ENCODE assay signal across 8 cellular contexts in genomic region chr3:51384730-51385473, GRCh38. TPM values are rescaled to one million over a fixed set of nuclear protein-coding genes. Genes with fewer than 3 reads are reported as not detected.
DNase-seq lines count a peak whose midpoint lies in the region; ATAC-seq and TF ChIP-seq lines count a peak whose summit lies in the region.

TSS of gene MANF (plus strand) at chr3:51385291. CDS start at chr3:51385343, 52 bp downstream.

- H3K27ac ChIP-seq in MM.1S (ENCODE audit: low read length), result peak within 1 kb of the TSS; percentile 68

- ATAC-seq in stimulated activated naive CD8-positive, alpha-beta T cell treated with anti-CD3 and anti-CD28 coated beads, Interleukin-15, amount 100 ng/mL, for 72 hours, result peak; percentile 98

- H3K27ac Mint-ChIP-seq in nephron progenitor cell, result peak within 1 kb of the TSS; percentile 100
- H3K27ac Mint-ChIP-seq in stimulated activated naive CD8-positive, alpha-beta T cell treated with anti-CD3 and anti-CD28 coated beads, Interleukin-15, amount 100 ng/mL, for 72 hours, result peak within 1 kb of the TSS; percentile 99

- peaks cover 52% of the 10 kb centered on the region for H3K4me1 Mint-ChIP-seq in nephron progenitor cell
- H3K4me1 Mint-ChIP-seq in stimulated activated naive CD8-positive, alpha-beta T cell treated with anti-CD3 and anti-CD28 coated beads, Interleukin-15, amount 100 ng/mL, for 72 hours, result peaks cover 65% of the 10 kb centered on the region

- H3K4me1 ChIP-seq in HAP-1 (peaks cover 17% of the 10 kb centered on the region), MM.1S (ENCODE audit: low read length) (peaks cover 37% of the 10 kb centered on the region)

- H3K4me3 ChIP-seq in HAP-1, result peak within 1 kb of the TSS; percentile 96
- H3K4me3 ChIP-seq in MM.1S (ENCODE audit: low read length), result peak within 1 kb of the TSS; percentile 96
- peak within 1 kb of the TSS; percentile 92 for H3K4me3 ChIP-seq in fibroblast of the aortic adventitia (ENCODE audit: low read depth, low read length)

- H3K9ac ChIP-seq in MM.1S (ENCODE audit: low read length), result peak within 1 kb of the TSS; percentile 94

- H4K20me1 ChIP-seq in MM.1S (ENCODE audit: insufficient read depth, low read length), result no peaks in the 10 kb centered on the region

- H3K9me3 ChIP-seq in HAP-1 (no peaks in the 10 kb centered on the region), MM.1S (replicated peaks; ENCODE audit: insufficient read depth, low read length) (no peaks in the 10 kb centered on the region)

- H3K79me2 ChIP-seq in MM.1S (ENCODE audit: low read length), result peaks cover 55% of the 10 kb centered on the region

- H2AFZ ChIP-seq in MM.1S (ENCODE audit: low read length), result peak within 1 kb of the TSS; percentile 83

- H3K9me2 ChIP-seq in MM.1S (replicated peaks; ENCODE audit: insufficient read depth, low read length), result no peaks in the 10 kb centered on the region

- H3K4me2 ChIP-seq in MM.1S (ENCODE audit: low read depth, low read length), result peak within 1 kb of the TSS; percentile 92

- DNase-seq in G401 (ENCODE audit: low spot score), result peak; percentile 99
- DNase-seq in HAP-1 (ENCODE audit: low spot score in 2 of 2), result peak; percentile 94 to 98
- peak; percentile 98 for DNase-seq in MM.1S
- DNase-seq in SIG-M5 (lab: John Stamatoyannopoulos, UW), result peak; percentile 91
- DNase-seq in activated gamma-delta T cell (lab: John Stamatoyannopoulos, UW), result peak; percentile 97
- DNase-seq in fibroblast of the aortic adventitia (ENCODE audit: low read depth), result peak; percentile 96
- peak; percentile 94 for DNase-seq in nephron progenitor cell
- peak; percentile 96 to 98 for DNase-seq in stimulated activated naive CD8-positive, alpha-beta T cell treated with anti-CD3 and anti-CD28 coated beads, Interleukin-15, amount 100 ng/mL, for 72 hours

- peak within 1 kb of the TSS; percentile 99 for H3K4me3 Mint-ChIP-seq in nephron progenitor cell
- peak within 1 kb of the TSS; percentile 92 to 98 for H3K4me3 Mint-ChIP-seq in stimulated activated naive CD8-positive, alpha-beta T cell treated with anti-CD3 and anti-CD28 coated beads, Interleukin-15, amount 100 ng/mL, for 72 hours

- H3F3A ChIP-seq in MM.1S (ENCODE audit: insufficient read depth, low read length), result peaks cover 34% of the 10 kb centered on the region

- H3K9me3 Mint-ChIP-seq in nephron progenitor cell, result no peaks in the 10 kb centered on the region
- H3K9me3 Mint-ChIP-seq in stimulated activated naive CD8-positive, alpha-beta T cell treated with anti-CD3 and anti-CD28 coated beads, Interleukin-15, amount 100 ng/mL, for 72 hours, result no peaks in the 10 kb centered on the region

- H3K27me3 ChIP-seq in HAP-1 (ENCODE audit: low read depth) (no peaks in the 10 kb centered on the region), MM.1S (replicated peaks; ENCODE audit: insufficient read depth, low read length) (no peaks in the 10 kb centered on the region)

- H3K36me3 ChIP-seq in HAP-1 (replicated peaks) (peaks cover 40% of the 10 kb centered on the region), MM.1S (replicated peaks; ENCODE audit: insufficient read depth, low read length) (no peaks in the 10 kb centered on the region)

- H3K36me3 Mint-ChIP-seq in nephron progenitor cell (ENCODE audit: low read depth), result peaks cover 34% of the 10 kb centered on the region

- TF ChIP-seq CTCF in MM.1S (IDR thresholded peaks at IDR 0.05; ENCODE audit: low read length) (no peak), fibroblast of the aortic adventitia (IDR thresholded peaks at IDR 0.05; ENCODE audit: insufficient read depth, low read length) (no peak), nephron progenitor cell (IDR thresholded peaks at IDR 0.05) (no peak)

- peaks cover 3% of the 10 kb centered on the region for H3K27me3 Mint-ChIP-seq in nephron progenitor cell (ENCODE audit: low read depth, poor library complexity)
- H3K27me3 Mint-ChIP-seq in stimulated activated naive CD8-positive, alpha-beta T cell treated with anti-CD3 and anti-CD28 coated beads, Interleukin-15, amount 100 ng/mL, for 72 hours, result no peaks in the 10 kb centered on the region

- in situ Hi-C loops in G401 (cut with HindIII; ENCODE audit: low sequenced_read_pairs), result loop anchor here (25.0 kb wide), 1 partner anchor 773 kb away; the partner anchor contains the start of genes CISH and MAPKAPK3
- in situ Hi-C loops in HAP-1 (cut with MboI; ENCODE audit: low sequenced_read_pairs), result loop anchor here (10.0 kb wide), 1 partner anchor 1030 kb away; the partner anchor contains the start of genes CYB561D2, NPRL2 and TMEM115

RNA-seq across cellular contexts. Expression of gene MANF, which starts in this region (rescaled TPM):
- total RNA-seq in G401 (2014; rRNA removed; shearing (Covaris generic)), result 112 and 162 TPM in 2 replicates
- 64.5 and 68.3 TPM in 2 replicates for total RNA-seq in fibroblast of the aortic adventitia (ENCODE audit: low replicate concordance)

Comparison
In these comparisons a context has a peak if more than half of its experiments do, and no peak if none do; other contexts are left out.
1. Peak in every context shown above with its lines: DNase-seq, ATAC-seq, H3K4me3 ChIP-seq and H3K27ac ChIP-seq.